In genomic region chrX:39431893-39432292, GRCh38 we compare ENCODE assay signal across 22 cellular contexts.
"Had no signal": no experiment of that assay in that cellular context is flagged by ENCODE, and none has a peak within 500 bp of the region (broad histone marks: within the 10 kb centered on the region; RNA-seq: fewer than 3 reads in every experiment).

No MANE protein-coding gene starts in this region.

- H3K9me3 Mint-ChIP-seq: activated naive CD4-positive, alpha-beta T cell treated with anti-CD3 and anti-CD28 coated beads, Interleukin-2, amount 10 ng/mL, durations not matched to agents 7 days and 5 days; T-cell had no signal

- ATAC-seq: activated T-cell treated with anti-CD3 and anti-CD28 coated beads, Interleukin-2, amount 50 U/mL, for 4 hours; T-cell had no signal

- H3K36me3 Mint-ChIP-seq: activated naive CD4-positive, alpha-beta T cell treated with anti-CD3 and anti-CD28 coated beads, Interleukin-2, amount 10 ng/mL, durations not matched to agents 7 days and 5 days; IgD-negative memory B cell; T-cell had no signal

- H3K4me3 ChIP-seq: breast epithelium, PC-9 had no signal

- H3K27ac Mint-ChIP-seq: activated CD4-positive, alpha-beta memory T cell treated with anti-CD3 and anti-CD28 coated beads for 36 hours; activated naive CD4-positive, alpha-beta T cell treated with anti-CD3 and anti-CD28 coated beads, Interleukin-2, amount 10 ng/mL, durations not matched to agents 7 days and 5 days; activated naive CD8-positive, alpha-beta T cell treated with anti-CD3 and anti-CD28 coated beads, Interleukin-2, amount 10 ng/mL, durations not matched to agents 7 days and 5 days; IgD-negative memory B cell; T-cell had no signal

- H3K4me2 ChIP-seq: PC-9 had no signal

- H3K4me1 ChIP-seq: breast epithelium had no signal

- H3K36me3 ChIP-seq: breast epithelium, WERI-Rb-1 had no signal

- H3K27me3 Mint-ChIP-seq: activated CD4-positive, alpha-beta memory T cell treated with anti-CD3 and anti-CD28 coated beads for 36 hours; activated naive CD4-positive, alpha-beta T cell treated with anti-CD3 and anti-CD28 coated beads, Interleukin-2, amount 10 ng/mL, durations not matched to agents 7 days and 5 days; activated naive CD8-positive, alpha-beta T cell treated with anti-CD3 and anti-CD28 coated beads, Interleukin-2, amount 10 ng/mL, durations not matched to agents 7 days and 5 days had no signal

- H3K27ac ChIP-seq: breast epithelium, PC-9, WERI-Rb-1 had no signal

- DNase-seq: activated CD4-positive, alpha-beta memory T cell treated with anti-CD3 and anti-CD28 coated beads for 36 hours; activated CD4-positive, alpha-beta T cell treated with anti-CD3 and anti-CD28 coated beads for 4 hours; activated CD8-positive, alpha-beta memory T cell treated with anti-CD3 and anti-CD28 coated beads for 24 hours; activated gamma-delta T cell treated with Interleukin-2 at 50 U/mL for 16 hours; activated naive CD4-positive, alpha-beta T cell treated with anti-CD3 and anti-CD28 coated beads, Interleukin-2, amount 10 ng/mL, durations not matched to agents 7 days and 5 days; activated naive CD8-positive, alpha-beta T cell treated with anti-CD3 and anti-CD28 coated beads, Interleukin-2, amount 10 ng/mL, durations not matched to agents 7 days and 5 days; activated T-cell treated with anti-CD3 and anti-CD28 coated beads, Interleukin-2, amount 50 U/mL, for 4 hours; aorta; central memory CD4-positive, alpha-beta T cell; KG1; NCI-H1092; NCI-H1417; NCI-H1930; NCI-H2171 treated with DMSO at 0.1 percent for 48 hours; NCI-H226; NCI-H526; PC-9; SIG-M5; T-cell; WERI-Rb-1 had no signal

- H3K4me3 Mint-ChIP-seq: activated CD4-positive, alpha-beta memory T cell treated with anti-CD3 and anti-CD28 coated beads for 36 hours; activated naive CD4-positive, alpha-beta T cell treated with anti-CD3 and anti-CD28 coated beads, Interleukin-2, amount 10 ng/mL, durations not matched to agents 7 days and 5 days; activated naive CD8-positive, alpha-beta T cell treated with anti-CD3 and anti-CD28 coated beads, Interleukin-2, amount 10 ng/mL, durations not matched to agents 7 days and 5 days; activated T-cell treated with anti-CD3 and anti-CD28 coated beads, Interleukin-2, amount 50 U/mL, for 4 hours; IgD-negative memory B cell had no signal

- H2AFZ ChIP-seq: PC-9 had no signal
